In genomic region chr11:67411785-67412152, GRCh38 we compare ENCODE assay signal across 18 cellular contexts. TPM values are rescaled to one million over a fixed set of nuclear protein-coding genes. Genes with fewer than 3 reads are reported as not detected.
DNase-seq lines count a peak whose midpoint lies in the region; ATAC-seq, FAIRE-seq and TF ChIP-seq lines count a peak whose summit lies in the region.
"Had no signal": no experiment of that assay in that cellular context is flagged by ENCODE, and none has a peak within 500 bp of the region (broad histone marks: within the 10 kb centered on the region; RNA-seq: fewer than 3 reads in every experiment).

No MANE protein-coding gene starts in this region.

- H3K9ac ChIP-seq in DND-41 (ENCODE audit: low read depth, low read length) (0 out of 2 replicates have a peak overlapping the region, but pooled peaks have one; percentile 2), K562 (ENCODE audit: insufficient read depth in 1 of 2, low read depth in 2 of 2, low read length in 2 of 2) (peak overlapping the region in 1 of 2 experiments; percentile 84; a peak in 2 of 4 replicates)

- FAIRE-seq in K562 (lab: Jason Lieb, UNC) = no peak
- FAIRE-seq: keratinocyte, small intestine had no signal

- TF ChIP-seq POLR2A in K562 (conservative IDR thresholded peaks at IDR 0.05) = no peak

- H3K9me3 ChIP-seq in DND-41 (ENCODE audit: insufficient read depth, low read length, severe bottlenecking) (no peaks in the 10 kb centered on the region), K562 (replicated peaks; ENCODE audit: control insufficient read depth, insufficient read depth, low read depth, low read length) (no peaks in the 10 kb centered on the region)
- H3K9me3 ChIP-seq: ascending aorta, ovary, stomach had no signal

- TF ChIP-seq EP300 in K562 (IDR thresholded peaks at IDR 0.05; ENCODE audit: low read length) = no peak

- DNase-seq in DND-41 (peak; percentile 26), NCI-H69 (lab: John Stamatoyannopoulos, UW) (peak; percentile 51), K562 (ENCODE audit: extremely low read depth in 1 of 4, low spot score in 3 of 4) (peak in 2 of 4 experiments; percentile 39 to 51), putamen (ENCODE audit: low spot score) (peak; percentile 78), NCI-H510A (lab: John Stamatoyannopoulos, UW) (no peak), cerebellum (ENCODE audit: low spot score) (no peak)
- DNase-seq: cortex of kidney, midbrain, ovary, small intestine, stomach had no signal

- TF ChIP-seq CTCF in DND-41 (IDR thresholded peaks at IDR 0.05; ENCODE audit: borderline replicate concordance, extremely low read depth, low read length, poor library complexity, severe bottlenecking) (no peak), K562 (IDR thresholded peaks at IDR 0.05 in 2 of 3, conservative IDR thresholded peaks at IDR 0.05 in 1 of 3; ENCODE audit: insufficient read depth in 2 of 3, low read depth in 1 of 3, low read length in 3 of 3) (no peak)

- WGBS in K562 (ENCODE audit: insufficient coverage, low coverage, missing lambda C conversion rate) = 6% methylated on average over 7 of the region's 7 CpGs

- no TSS peak for BruUV-seq in K562 (replicated peaks; lab: Mats Ljungman, UMichigan)

- H3K4me2 ChIP-seq in DND-41 (ENCODE audit: insufficient read depth, low read length) (no peak overlapping the region), K562 (ENCODE audit: insufficient read depth, low read length) (no peak overlapping the region; the same call in 1 of the 2 replicates)

- no peaks in the 10 kb centered on the region for H3K27me3 ChIP-seq in DND-41 (ENCODE audit: insufficient read depth, low read length, poor library complexity)
- no peaks in the 10 kb centered on the region for H3K27me3 ChIP-seq in K562 (ENCODE audit: control insufficient read depth in 2 of 2, insufficient read depth in 2 of 2, low read length in 2 of 2)
- H3K27me3 ChIP-seq: ascending aorta had no signal

- CTCF ChIA-PET in K562 (lab: Yijun Ruan, JAX; ENCODE audit: low intra/inter-chr PET ratio) = no interaction called here

- H3K4me1 ChIP-seq in DND-41 (ENCODE audit: insufficient read depth, low read length) (peaks cover 77% of the 10 kb centered on the region), K562 (replicated peaks in 1 of 2; ENCODE audit: control insufficient read depth in 2 of 2, insufficient read depth in 2 of 2, low read length in 2 of 2) (peaks cover 21 to 64% of the 10 kb centered on the region in 2 experiments)

- H3K4me3 ChIP-seq in DND-41 (ENCODE audit: low read depth in 1 of 2, low read length in 2 of 2) (no peak overlapping the region), K562 (no peak overlapping the region)
- H3K4me3 ChIP-seq: ascending aorta, ovary, stomach had no signal

- H3K36me3 ChIP-seq in DND-41 (ENCODE audit: insufficient read depth, low read length) = peaks cover 13% of the 10 kb centered on the region
- H3K36me3 ChIP-seq in K562 (ENCODE audit: control insufficient read depth, insufficient read depth, low read length) = no peaks in the 10 kb centered on the region
- H3K36me3 ChIP-seq: ascending aorta, ovary, stomach had no signal

- peak overlapping the region; percentile 89 for H3K27ac ChIP-seq in DND-41 (ENCODE audit: low read length)
- no peak overlapping the region for H3K27ac ChIP-seq in K562 (ENCODE audit: extremely low read depth, low read depth, low read length)
- H3K27ac ChIP-seq: ascending aorta, ovary, stomach had no signal

- H2AFZ ChIP-seq in DND-41 (ENCODE audit: low read depth, low read length) = no peak overlapping the region
- no peak overlapping the region for H2AFZ ChIP-seq in K562 (ENCODE audit: low read depth, low read length)

- no peak for ATAC-seq in DND-41 (ENCODE audit: insufficient read depth, low read depth)
- ATAC-seq in K562 = peak; percentile 34
- no peak for ATAC-seq in HG02870 (IDR thresholded peaks at IDR 0.05; ENCODE audit: unreplicated experiment)
- ATAC-seq: esophagus mucosa, Panc1 had no signal

- no peaks in the 10 kb centered on the region for H3K9me1 ChIP-seq in K562 (ENCODE audit: control insufficient read depth, insufficient read depth, low read length)

- in situ Hi-C loops in K562 (cut with MboI) = no loop called here

- intact Hi-C loops in K562 (cut with micrococcal nuclease) = no loop called here

- no peak for TF ChIP-seq RAD21 in K562 (CRISPR knock-in tag; conservative IDR thresholded peaks at IDR 0.05 in 1 of 2, IDR thresholded peaks at IDR 0.05 in 1 of 2)

- no peaks in the 10 kb centered on the region; the same call in 1 of the 2 replicates for H4K20me1 ChIP-seq in DND-41 (ENCODE audit: insufficient read depth, low read length)
- no peaks in the 10 kb centered on the region; the same call in 1 of the 2 replicates for H4K20me1 ChIP-seq in K562 (replicated peaks; ENCODE audit: control insufficient read depth, insufficient read depth, low read length)

- H3K79me2 ChIP-seq in DND-41 (ENCODE audit: insufficient read depth, low read length) = peaks cover 22% of the 10 kb centered on the region
- no peaks in the 10 kb centered on the region for H3K79me2 ChIP-seq in K562 (ENCODE audit: control insufficient read depth, insufficient read depth, low read length)

- POLR2A ChIA-PET in K562 (lab: Yijun Ruan, JAX) = interaction anchor here (0.5 to 3.0 kb wide), 7 partner anchors 9 to 842 kb away, joined by 3 to 19 read pairs (median 3); partner anchors contain the start of gene PPP1CA

RNA-seq across cellular contexts. Expression of gene CARNS1, which starts 3.7 kb away (rescaled TPM):
- 0.49 TPM in 1 of 2 replicates, not detected in the other for total RNA-seq in K562 (2011; cell fraction: chromatin; rRNA removed; ENCODE audit: low replicate concordance)
- 0.13 and 0.17 TPM in 2 replicates for total RNA-seq in K562 (2011; cell fraction: nucleolus; rRNA removed)
- total RNA-seq in K562 (2011; cell fraction: nucleoplasm; rRNA removed) = 0.15 TPM in 2 replicates
- total RNA-seq in K562 (2014; rRNA removed) = 0.12 and 0.18 TPM in 2 replicates
- total RNA-seq in K562 (2014; rRNA removed; fragmentation: Illumina TruSeq; extraction: Trizol) = not detected in 2 replicates
- total RNA-seq in K562 (2015; rRNA removed; fragmentation: Illumina TruSeq; extraction: Trizol) = 0.04 TPM in 1 of 2 replicates, not detected in the other
- 0.07 and 0.13 TPM in 2 replicates for total RNA-seq in K562 (2021)
- polyA plus RNA-seq in K562 (2011; rRNA removed) = 0.04 and 0.06 TPM in 2 replicates
- polyA plus RNA-seq in K562 (2011; cell fraction: cytosol; rRNA removed) = 0.03 and 0.15 TPM in 2 replicates
- polyA plus RNA-seq in K562 (2011; cell fraction: nucleus; rRNA removed) = 0.11 and 0.37 TPM in 2 replicates
- polyA plus RNA-seq in K562 (2012) = 0.17 and 0.24 TPM in 2 replicates
- polyA plus RNA-seq in K562 (2014; fragmentation: Illumina TruSeq; extraction: Trizol) = 0.06 and 0.07 TPM in 2 replicates
- under 1 TPM in 1 of 2 experiments, not detected in 1; 0.01 TPM for polyA plus RNA-seq in K562 (2014; fragmentation: Nextera tagmentation; extraction: Ambion mirVana)
- polyA plus RNA-seq in K562 (2014; rRNA removed) = 0.03 and 0.07 TPM in 2 replicates
- 0.04 TPM in 1 of 2 replicates, not detected in the other for polyA minus RNA-seq in K562 (2011; rRNA and poly(A)+ RNA removed)
- not detected in 2 replicates for polyA minus RNA-seq in K562 (2011; cell fraction: cytosol; rRNA and poly(A)+ RNA removed)
- not detected in 2 replicates for polyA minus RNA-seq in K562 (2011; cell fraction: nucleus; rRNA and poly(A)+ RNA removed)
- total RNA-seq in cerebellum = 0.18 TPM
- polyA plus RNA-seq: keratinocyte had no signal

RNA-seq across cellular contexts. Expression of gene TBC1D10C, which starts 7.9 kb away (rescaled TPM):
- total RNA-seq in K562 (2011; cell fraction: chromatin; rRNA removed; ENCODE audit: low replicate concordance) = 0.39 and 3.0 TPM in 2 replicates
- 1.8 and 3.3 TPM in 2 replicates for total RNA-seq in K562 (2011; cell fraction: nucleolus; rRNA removed)
- 0.81 and 1.9 TPM in 2 replicates for total RNA-seq in K562 (2011; cell fraction: nucleoplasm; rRNA removed)
- total RNA-seq in K562 (2014; rRNA removed) = 0.68 and 1.1 TPM in 2 replicates
- 0.22 and 0.26 TPM in 2 replicates for total RNA-seq in K562 (2014; rRNA removed; fragmentation: Illumina TruSeq; extraction: Trizol)
- 0.90 and 1.1 TPM in 2 replicates for total RNA-seq in K562 (2015; rRNA removed; fragmentation: Illumina TruSeq; extraction: Trizol)
- total RNA-seq in K562 (2021) = 1.2 and 1.5 TPM in 2 replicates
- 0.95 and 1.1 TPM in 2 replicates for polyA plus RNA-seq in K562 (2011; rRNA removed)
- polyA plus RNA-seq in K562 (2011; cell fraction: cytosol; rRNA removed) = 1.1 and 2.0 TPM in 2 replicates
- 8.2 and 12.2 TPM in 2 replicates for polyA plus RNA-seq in K562 (2011; cell fraction: nucleus; rRNA removed)
- polyA plus RNA-seq in K562 (2012) = 1.2 and 2.3 TPM in 2 replicates
- polyA plus RNA-seq in K562 (2014; fragmentation: Illumina TruSeq; extraction: Trizol) = 0.16 and 0.71 TPM in 2 replicates
- polyA plus RNA-seq in K562 (2014; fragmentation: Nextera tagmentation; extraction: Ambion mirVana) = not detected
- 0.93 and 1.7 TPM in 2 replicates for polyA plus RNA-seq in K562 (2014; rRNA removed)
- polyA minus RNA-seq in K562 (2011; rRNA and poly(A)+ RNA removed) = 0.27 and 0.53 TPM in 2 replicates
- polyA minus RNA-seq in K562 (2011; cell fraction: cytosol; rRNA and poly(A)+ RNA removed) = not detected in 2 replicates
- polyA minus RNA-seq in K562 (2011; cell fraction: nucleus; rRNA and poly(A)+ RNA removed) = 1.8 and 2.3 TPM in 2 replicates
- not detected for total RNA-seq in cerebellum
- total RNA-seq: LHCN-M2, NCI-H460 had no signal
- polyA plus RNA-seq: keratinocyte had no signal

RNA-seq across cellular contexts. Expression of gene PPP1CA, which starts 10.1 kb away (rescaled TPM):
- total RNA-seq in K562 (2011; cell fraction: chromatin; rRNA removed; ENCODE audit: low replicate concordance) = 37.0 and 127 TPM in 2 replicates
- 133 and 148 TPM in 2 replicates for total RNA-seq in K562 (2011; cell fraction: nucleolus; rRNA removed)
- 56.8 and 75.5 TPM in 2 replicates for total RNA-seq in K562 (2011; cell fraction: nucleoplasm; rRNA removed)
- 228 and 302 TPM in 2 replicates for total RNA-seq in K562 (2014; rRNA removed)
- total RNA-seq in K562 (2014; rRNA removed; fragmentation: Illumina TruSeq; extraction: Trizol) = 104 and 122 TPM in 2 replicates
- 188 and 200 TPM in 2 replicates for total RNA-seq in K562 (2015; rRNA removed; fragmentation: Illumina TruSeq; extraction: Trizol)
- total RNA-seq in K562 (2021) = 235 and 242 TPM in 2 replicates
- polyA plus RNA-seq in K562 (2011; rRNA removed) = 167 and 176 TPM in 2 replicates
- polyA plus RNA-seq in K562 (2011; cell fraction: cytosol; rRNA removed) = 324 and 501 TPM in 2 replicates
- 128 and 201 TPM in 2 replicates for polyA plus RNA-seq in K562 (2011; cell fraction: nucleus; rRNA removed)
- 225 and 287 TPM in 2 replicates for polyA plus RNA-seq in K562 (2012)
- 205 and 253 TPM in 2 replicates for polyA plus RNA-seq in K562 (2014; fragmentation: Illumina TruSeq; extraction: Trizol)
- polyA plus RNA-seq in K562 (2014; fragmentation: Nextera tagmentation; extraction: Ambion mirVana) = 10 to 100 TPM; 18.2 to 51.4 TPM
- 191 and 208 TPM in 2 replicates for polyA plus RNA-seq in K562 (2014; rRNA removed)
- polyA minus RNA-seq in K562 (2011; rRNA and poly(A)+ RNA removed) = 80.8 and 116 TPM in 2 replicates
- polyA minus RNA-seq in K562 (2011; cell fraction: cytosol; rRNA and poly(A)+ RNA removed) = 120 and 127 TPM in 2 replicates
- polyA minus RNA-seq in K562 (2011; cell fraction: nucleus; rRNA and poly(A)+ RNA removed) = 44.8 and 70.1 TPM in 2 replicates
- 41.6 TPM for total RNA-seq in cerebellum

RNA-seq across cellular contexts. Expression of gene RPS6KB2, which starts 16.5 kb away (rescaled TPM):
- total RNA-seq in K562 (2011; cell fraction: chromatin; rRNA removed; ENCODE audit: low replicate concordance) = 106 and 334 TPM in 2 replicates
- total RNA-seq in K562 (2011; cell fraction: nucleolus; rRNA removed) = 232 and 293 TPM in 2 replicates
- total RNA-seq in K562 (2011; cell fraction: nucleoplasm; rRNA removed) = 151 and 161 TPM in 2 replicates
- total RNA-seq in K562 (2014; rRNA removed) (115 and 132 TPM in 2 replicates), K562 (2014; rRNA removed; fragmentation: Illumina TruSeq; extraction: Trizol) (23.8 and 33.6 TPM in 2 replicates), K562 (2015; rRNA removed; fragmentation: Illumina TruSeq; extraction: Trizol) (73.0 and 74.5 TPM in 2 replicates), K562 (2021) (98.8 and 101 TPM in 2 replicates), cerebellum (15.8 TPM)
- polyA plus RNA-seq in K562 (2011; rRNA removed) (75.5 and 82.6 TPM in 2 replicates), K562 (2014; fragmentation: Illumina TruSeq; extraction: Trizol) (84.2 and 101 TPM in 2 replicates), K562 (2014; fragmentation: Nextera tagmentation; extraction: Ambion mirVana) (1 to 10 TPM in 1 of 2 experiments, under 1 TPM in 1; 0.42 to 3.1 TPM), K562 (2014; rRNA removed) (122 and 132 TPM in 2 replicates)
- 85.9 and 172 TPM in 2 replicates for polyA plus RNA-seq in K562 (2011; cell fraction: cytosol; rRNA removed)
- 259 and 345 TPM in 2 replicates for polyA plus RNA-seq in K562 (2011; cell fraction: nucleus; rRNA removed)
- 64.6 and 80.7 TPM in 2 replicates for polyA plus RNA-seq in K562 (2012)
- polyA minus RNA-seq in K562 (2011; rRNA and poly(A)+ RNA removed) = 44.1 and 67.9 TPM in 2 replicates
- polyA minus RNA-seq in K562 (2011; cell fraction: cytosol; rRNA and poly(A)+ RNA removed) = 44.3 and 51.4 TPM in 2 replicates
- 68.7 and 72.5 TPM in 2 replicates for polyA minus RNA-seq in K562 (2011; cell fraction: nucleus; rRNA and poly(A)+ RNA removed)

RNA-seq across cellular contexts. Expression of gene RAD9A, which starts 20.0 kb away (rescaled TPM):
- 59.7 and 169 TPM in 2 replicates for total RNA-seq in K562 (2011; cell fraction: chromatin; rRNA removed; ENCODE audit: low replicate concordance)
- total RNA-seq in K562 (2011; cell fraction: nucleolus; rRNA removed) = 116 and 126 TPM in 2 replicates
- total RNA-seq in K562 (2011; cell fraction: nucleoplasm; rRNA removed) = 63.0 and 77.4 TPM in 2 replicates
- total RNA-seq in K562 (2014; rRNA removed) = 17.1 and 25.1 TPM in 2 replicates
- total RNA-seq in K562 (2014; rRNA removed; fragmentation: Illumina TruSeq; extraction: Trizol) = 5.7 and 6.7 TPM in 2 replicates
- total RNA-seq in K562 (2015; rRNA removed; fragmentation: Illumina TruSeq; extraction: Trizol) = 15.3 and 16.1 TPM in 2 replicates
- 33.3 and 41.2 TPM in 2 replicates for total RNA-seq in K562 (2021)
- 16.0 and 30.7 TPM in 2 replicates for polyA plus RNA-seq in K562 (2011; rRNA removed)
- polyA plus RNA-seq in K562 (2011; cell fraction: cytosol; rRNA removed) = 23.8 and 34.6 TPM in 2 replicates
- 98.1 and 127 TPM in 2 replicates for polyA plus RNA-seq in K562 (2011; cell fraction: nucleus; rRNA removed)
- 33.0 and 38.6 TPM in 2 replicates for polyA plus RNA-seq in K562 (2012)
- polyA plus RNA-seq in K562 (2014; fragmentation: Illumina TruSeq; extraction: Trizol) = 27.3 and 29.2 TPM in 2 replicates
- 1 to 10 TPM; 1.4 to 1.5 TPM for polyA plus RNA-seq in K562 (2014; fragmentation: Nextera tagmentation; extraction: Ambion mirVana)
- polyA plus RNA-seq in K562 (2014; rRNA removed) = 35.9 and 39.7 TPM in 2 replicates
- 5.2 and 7.3 TPM in 2 replicates for polyA minus RNA-seq in K562 (2011; rRNA and poly(A)+ RNA removed)
- 15.1 and 20.2 TPM in 2 replicates for polyA minus RNA-seq in K562 (2011; cell fraction: cytosol; rRNA and poly(A)+ RNA removed)
- polyA minus RNA-seq in K562 (2011; cell fraction: nucleus; rRNA and poly(A)+ RNA removed) = 22.5 and 24.4 TPM in 2 replicates
- 19.6 TPM for total RNA-seq in cerebellum

Comparison
In these comparisons a context has a peak if more than half of its experiments do, and no peak if none do; other contexts are left out.
1. DNase-seq: peak in DND-41 (single experiment), NCI-H69 (single experiment) and putamen (single experiment); none in NCI-H510A (single experiment) and cerebellum (single experiment).